ENCODE assay signal across 3 cellular contexts in the genomic region with DNA sequence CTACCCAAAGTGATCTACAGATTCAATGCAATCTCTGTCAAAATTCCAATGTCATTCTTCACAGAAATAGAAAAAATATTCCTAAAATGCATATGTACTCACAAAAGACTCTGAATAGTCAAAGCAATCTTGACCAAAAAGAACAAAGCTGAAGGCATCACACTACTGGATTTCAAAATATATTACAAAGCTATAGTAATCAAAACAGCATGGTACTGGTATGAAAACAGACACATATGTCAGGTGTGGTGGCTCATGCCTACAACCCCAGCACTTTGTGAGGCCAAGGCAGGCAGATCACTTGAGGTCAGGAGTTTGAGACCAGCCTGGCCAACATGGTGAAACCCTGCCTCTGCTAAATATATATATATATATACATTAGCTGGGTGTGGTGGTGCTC.
A peak's percentile ranks its signal among the peaks of the same experiment; 100 is the strongest.
TF ChIP-seq lines count a peak whose summit lies in the region.

No MANE protein-coding gene starts in this region.

TF ChIP-seq in HCT116, 20 proteins besides CTCF, POLR2A, EP300 and RAD21:
- TF ChIP-seq CBX3 (IDR thresholded peaks at IDR 0.05; ENCODE audit: low read depth), result peak; percentile 26; the same call in 1 of the 2 replicates

TF ChIP-seq in HEK293, 187 proteins besides CTCF, POLR2A, EP300 and RAD21:
- TF ChIP-seq, protein P1, sequence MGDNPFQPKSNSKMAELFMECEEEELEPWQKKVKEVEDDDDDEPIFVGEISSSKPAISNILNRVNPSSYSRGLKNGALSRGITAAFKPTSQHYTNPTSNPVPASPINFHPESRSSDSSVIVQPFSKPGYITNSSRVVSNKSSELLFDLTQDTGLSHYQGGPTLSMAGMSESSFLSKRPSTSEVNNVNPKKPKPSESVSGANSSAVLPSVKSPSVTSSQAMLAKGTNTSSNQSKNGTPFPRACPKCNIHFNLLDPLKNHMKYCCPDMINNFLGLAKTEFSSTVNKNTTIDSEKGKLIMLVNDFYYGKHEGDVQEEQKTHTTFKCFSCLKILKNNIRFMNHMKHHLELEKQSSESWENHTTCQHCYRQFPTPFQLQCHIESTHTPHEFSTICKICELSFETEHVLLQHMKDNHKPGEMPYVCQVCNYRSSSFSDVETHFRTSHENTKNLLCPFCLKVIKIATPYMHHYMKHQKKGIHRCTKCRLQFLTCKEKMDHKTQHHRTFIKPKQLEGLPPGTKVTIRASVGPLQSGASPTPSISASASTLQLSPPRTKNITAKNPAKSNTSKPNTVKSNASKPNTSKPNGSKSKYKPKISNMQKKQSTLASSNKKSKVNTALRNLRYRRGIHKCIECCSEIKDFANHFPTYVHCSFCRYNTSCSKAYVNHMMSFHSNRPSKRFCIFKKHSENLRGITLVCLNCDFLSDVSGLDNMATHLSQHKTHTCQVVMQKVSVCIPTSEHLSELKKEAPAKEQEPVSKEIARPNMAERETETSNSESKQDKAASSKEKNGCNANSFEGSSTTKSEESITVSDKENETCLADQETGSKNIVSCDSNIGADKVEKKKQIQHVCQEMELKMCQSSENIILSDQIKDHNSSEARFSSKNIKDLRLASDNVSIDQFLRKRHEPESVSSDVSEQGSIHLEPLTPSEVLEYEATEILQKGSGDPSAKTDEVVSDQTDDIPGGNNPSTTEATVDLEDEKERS (tag by site-specific recombination; IDR thresholded peaks at IDR 0.05), result peak; percentile 96
- TF ChIP-seq ZNF626 (tag by site-specific recombination; IDR thresholded peaks at IDR 0.05), result 0 out of 2 replicates have a peak, but pooled peaks have one; percentile 58

TF ChIP-seq in K562, 482 proteins besides CTCF, POLR2A, EP300 and RAD21:
- TF ChIP-seq RBM25 (IDR thresholded peaks at IDR 0.05; ENCODE audit: low read depth, low read length, severe bottlenecking) (peak; percentile 67), BCOR (IDR thresholded peaks at IDR 0.05) (peak; percentile 42; the same call in 1 of the 2 replicates), TRIM28 (IDR thresholded peaks at IDR 0.05) (0 out of 2 replicates have a peak, but pooled peaks have one; percentile 74)
TF ChIP-seq in K562: peak in this region for 3; not testable (repeated sequence) for 479.
